ENCODE assay signal across 8 cellular contexts in genomic region chr16:85717393-85718152, GRCh38. TPM values are rescaled to one million over a fixed set of nuclear protein-coding genes. Genes with fewer than 3 reads are reported as not detected.
DNase-seq lines count a peak whose midpoint lies in the region; ATAC-seq and TF ChIP-seq lines count a peak whose summit lies in the region.

No MANE protein-coding gene starts in this region.

- H3K79me2 ChIP-seq in H9 (ENCODE audit: insufficient read depth, low read length) = no peaks in the 10 kb centered on the region

- no peak overlapping the region for H4K5ac ChIP-seq in H9 (ENCODE audit: insufficient read length, low read depth, low read length)

- no peak overlapping the region for H2BK5ac ChIP-seq in H9 (ENCODE audit: insufficient read length, low read length)

- H2BK15ac ChIP-seq in H9 (ENCODE audit: low read depth, low read length) = no peak overlapping the region

- peaks cover 3% of the 10 kb centered on the region; the same call in 1 of the 2 replicates for H3K4me1 ChIP-seq in H9 (ENCODE audit: insufficient read depth, low read length)

- H3K4me2 ChIP-seq in H9 (ENCODE audit: insufficient read depth, insufficient read length, low read length) = no peak overlapping the region

- no peak overlapping the region for H3K4me3 Mint-ChIP-seq in H9
- no peak overlapping the region for H3K4me3 Mint-ChIP-seq in activated CD8-positive, alpha-beta T cell treated with anti-CD3 and anti-CD28 coated beads for 36 hours
- H3K4me3 Mint-ChIP-seq in effector memory CD8-positive, alpha-beta T cell = no peak overlapping the region
- H3K4me3 Mint-ChIP-seq in mesothelial cell of epicardium = no peak overlapping the region

- CTCF ChIA-PET in activated CD8-positive, alpha-beta T cell treated with anti-CD3 and anti-CD28 coated beads for 36 hours (lab: Charles Lee) = interaction anchor here (0.7 to 7.0 kb wide), 34 partner anchors 8 to 348 kb away, joined by 3 to 84 read pairs (median 4); partner anchors contain the start of gene C16orf74

- H4K8ac ChIP-seq in H9 (replicated peaks; ENCODE audit: insufficient read length, low read depth, low read length) = no peak overlapping the region

- no peak overlapping the region for H2AK5ac ChIP-seq in H9 (ENCODE audit: insufficient read length, low read length)

- TF ChIP-seq CTCF in AG10803 (conservative IDR thresholded peaks at IDR 0.05; ENCODE audit: low read length) (peak; percentile 63), H9 (conservative IDR thresholded peaks at IDR 0.05) (peak; percentile 86), mesothelial cell of epicardium (IDR thresholded peaks at IDR 0.05; ENCODE audit: unreplicated experiment) (peak; percentile 84)
- peak; percentile 92 for TF ChIP-seq CTCF in activated CD8-positive, alpha-beta T cell treated with anti-CD3 and anti-CD28 coated beads for 36 hours (IDR thresholded peaks at IDR 0.05)

- H3K27ac Mint-ChIP-seq in H9 (no peak overlapping the region; a peak in 1 of 7 replicates), mesothelial cell of epicardium (no peak overlapping the region)
- no peak overlapping the region for H3K27ac Mint-ChIP-seq in activated CD8-positive, alpha-beta T cell treated with anti-CD3 and anti-CD28 coated beads for 36 hours
- peak overlapping the region in 1 of 2 donors; percentile 51 for H3K27ac Mint-ChIP-seq in effector memory CD8-positive, alpha-beta T cell

- H3K79me1 ChIP-seq in H9 (ENCODE audit: insufficient read depth, low read depth, low read length, poor library complexity, severe bottlenecking) = no peaks in the 10 kb centered on the region

- H3K9me3 Mint-ChIP-seq in H9 = no peaks in the 10 kb centered on the region; a peak in 2 of 5 replicates
- peaks cover 1% of the 10 kb centered on the region for H3K9me3 Mint-ChIP-seq in activated CD8-positive, alpha-beta T cell treated with anti-CD3 and anti-CD28 coated beads for 36 hours
- H3K9me3 Mint-ChIP-seq in effector memory CD8-positive, alpha-beta T cell = no peaks in the 10 kb centered on the region
- no peaks in the 10 kb centered on the region for H3K9me3 Mint-ChIP-seq in mesothelial cell of epicardium

- H3K27me3 Mint-ChIP-seq in H9 (ENCODE audit: low read depth) (peaks cover 23% of the 10 kb centered on the region), mesothelial cell of epicardium (ENCODE audit: low read depth) (peaks cover 8% of the 10 kb centered on the region)
- no peaks in the 10 kb centered on the region for H3K27me3 Mint-ChIP-seq in activated CD8-positive, alpha-beta T cell treated with anti-CD3 and anti-CD28 coated beads for 36 hours
- peaks cover 12 to 20% of the 10 kb centered on the region in 2 donors for H3K27me3 Mint-ChIP-seq in effector memory CD8-positive, alpha-beta T cell

- peak; percentile 68 for ATAC-seq in activated CD8-positive, alpha-beta T cell treated with anti-CD3 and anti-CD28 coated beads for 36 hours
- ATAC-seq in effector memory CD8-positive, alpha-beta T cell (replicated peaks) = peak; percentile 58
- ATAC-seq in HG03457 (IDR thresholded peaks at IDR 0.05; ENCODE audit: unreplicated experiment) = no peak

- H3K23ac ChIP-seq in H9 (ENCODE audit: insufficient read length, low read depth, low read length) = no peak overlapping the region

- H4K91ac ChIP-seq in H9 (ENCODE audit: insufficient read length, low read depth, low read length) = no peak overlapping the region

- intact Hi-C loops in activated CD8-positive, alpha-beta T cell treated with anti-CD3 and anti-CD28 coated beads for 36 hours (cut with micrococcal nuclease) = loop anchor here (5.0 to 10.0 kb wide), 2 partner anchors 45 to 323 kb away; no protein-coding TSS in a partner anchor

- POLR2A ChIA-PET in activated CD8-positive, alpha-beta T cell treated with anti-CD3 and anti-CD28 coated beads for 36 hours (lab: Charles Lee) = no interaction called here

- H2BK12ac ChIP-seq in H9 (ENCODE audit: insufficient read length, low read depth, low read length) = no peak overlapping the region

- H2BK20ac ChIP-seq in H9 (ENCODE audit: low read depth, low read length, poor library complexity, severe bottlenecking) = no peak overlapping the region

- no peak overlapping the region for H3K18ac ChIP-seq in H9 (ENCODE audit: insufficient read length, low read depth, low read length)

- H3K14ac ChIP-seq in H9 (ENCODE audit: insufficient read depth, low read length) = no peak overlapping the region; the same call in 1 of the 2 replicates

- peaks cover 2 to 3% (median 2%) of the 10 kb centered on the region in 3 experiments; a peak in 5 of 7 replicates for H3K36me3 Mint-ChIP-seq in H9 (ENCODE audit: insufficient read depth in 1 of 3, low read depth in 3 of 3)
- H3K36me3 Mint-ChIP-seq in activated CD8-positive, alpha-beta T cell treated with anti-CD3 and anti-CD28 coated beads for 36 hours (ENCODE audit: low read depth) = no peaks in the 10 kb centered on the region
- peaks cover 6% of the 10 kb centered on the region for H3K36me3 Mint-ChIP-seq in effector memory CD8-positive, alpha-beta T cell (ENCODE audit: insufficient read depth)
- no peaks in the 10 kb centered on the region for H3K36me3 Mint-ChIP-seq in mesothelial cell of epicardium

- H3K27ac ChIP-seq in H9 (ENCODE audit: insufficient read length, low read depth, low read length) = no peak overlapping the region

- no peak overlapping the region for H3T11ph ChIP-seq in H9 (ENCODE audit: low read length)

- H3K4me3 ChIP-seq in AG10803 (ENCODE audit: low read length) = no peak overlapping the region

- peaks cover 3% of the 10 kb centered on the region; the same call in 1 of the 2 replicates for H3K27me3 ChIP-seq in H9 (ENCODE audit: insufficient read depth, low read length)

- peaks cover 18 to 32% of the 10 kb centered on the region in 2 experiments for H3K4me1 Mint-ChIP-seq in H9
- peaks cover 9% of the 10 kb centered on the region for H3K4me1 Mint-ChIP-seq in activated CD8-positive, alpha-beta T cell treated with anti-CD3 and anti-CD28 coated beads for 36 hours (ENCODE audit: low read depth)
- peaks cover 3 to 8% of the 10 kb centered on the region in 2 donors for H3K4me1 Mint-ChIP-seq in effector memory CD8-positive, alpha-beta T cell (ENCODE audit: low read depth in 2 of 2)
- H3K4me1 Mint-ChIP-seq in mesothelial cell of epicardium = peaks cover 19% of the 10 kb centered on the region

- no peak overlapping the region for H2AFZ ChIP-seq in H9 (ENCODE audit: low read length)

- no peaks in the 10 kb centered on the region for H4K20me1 ChIP-seq in H9 (ENCODE audit: control insufficient read depth, insufficient read depth, insufficient read length)

- H3K9me3 ChIP-seq in H9 (ENCODE audit: control insufficient read depth, low read depth, low read length) = no peaks in the 10 kb centered on the region

- DNase-seq in AG10803 (ENCODE audit: low read depth) (peak; percentile 47), H9 (peak; percentile 75), NCI-H82 (lab: John Stamatoyannopoulos, UW) (peak; percentile 87), mesothelial cell of epicardium (ENCODE audit: low spot score in 2 of 2, unreplicated experiment in 2 of 2) (peak in 1 of 2 experiments; percentile 60)
- peak; percentile 78 for DNase-seq in activated CD8-positive, alpha-beta T cell treated with anti-CD3 and anti-CD28 coated beads for 36 hours
- DNase-seq in effector memory CD8-positive, alpha-beta T cell = peak; percentile 57 to 65 (median 62)
- DNase-seq in stimulated activated CD8-positive, alpha-beta memory T cell treated with anti-CD3 and anti-CD28 coated beads, Interleukin-4, amount 100 ng/mL, for 1 hour (ENCODE audit: low read depth in 2 of 2, low spot score in 1 of 2) = peak; percentile 15 to 31

- H3K4ac ChIP-seq in H9 (ENCODE audit: low read depth, low read length) = no peak overlapping the region

- no peak overlapping the region for H2BK120ac ChIP-seq in H9 (ENCODE audit: low read depth, low read length, poor library complexity, severe bottlenecking)

- no peak overlapping the region for H3K9ac ChIP-seq in H9 (ENCODE audit: extremely low read depth, insufficient read length, low read length)

- H3K23me2 ChIP-seq in H9 (ENCODE audit: insufficient read length, low read depth, low read length, poor library complexity, severe bottlenecking) = peaks cover 9% of the 10 kb centered on the region

- no CpG with 5 or more reads among the region's 21 CpGs for WGBS in H9 (ENCODE audit: extremely low coverage, insufficient read length, low lambda C conversion rate)

- no peak overlapping the region for H3K56ac ChIP-seq in H9 (ENCODE audit: insufficient read length, low read depth, low read length)

RNA-seq across cellular contexts. Expression of gene GINS2, which starts 28.8 kb away (rescaled TPM):
- total RNA-seq in H9 (2021) (52.7 and 53.2 TPM in 2 replicates), mesothelial cell of epicardium (13.4 to 15.3 TPM (median 14.8 TPM) in 3 replicates)
- 10 to 100 TPM; 59.9 to 62.9 TPM for total RNA-seq in activated CD8-positive, alpha-beta T cell treated with anti-CD3 and anti-CD28 coated beads for 36 hours

RNA-seq across cellular contexts. Expression of gene C16orf74, which starts 33.3 kb away (rescaled TPM):
- total RNA-seq in H9 (2021) (4.9 and 5.6 TPM in 2 replicates), mesothelial cell of epicardium (11.2 to 12.1 TPM (median 12.0 TPM) in 3 replicates)
- total RNA-seq in activated CD8-positive, alpha-beta T cell treated with anti-CD3 and anti-CD28 coated beads for 36 hours = 1 to 10 TPM; 1.1 to 1.4 TPM
